In the genomic region with DNA sequence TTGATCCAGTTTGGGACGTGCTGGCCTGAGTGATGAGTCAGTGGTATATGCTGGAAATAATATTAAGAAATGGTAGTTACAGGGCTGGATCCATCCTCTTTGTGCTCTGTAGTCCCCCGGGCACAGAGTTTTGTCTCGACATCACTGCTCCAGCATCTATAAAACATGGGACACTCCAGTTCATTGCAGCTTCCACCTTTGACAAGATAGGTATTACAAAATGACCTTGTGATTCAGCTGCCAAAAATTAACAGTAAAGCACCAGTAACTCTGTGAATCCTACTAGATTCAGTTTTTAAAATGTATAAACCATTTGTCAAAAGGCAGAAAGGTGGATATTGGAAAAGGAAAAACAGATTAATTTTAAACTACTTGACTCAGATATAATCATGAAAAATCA, we compare ENCODE assay signal across 12 cellular contexts. TPM values are rescaled to one million over a fixed set of nuclear protein-coding genes. Genes with fewer than 3 reads are reported as not detected.
DNase-seq lines count a peak whose midpoint lies in the region; ATAC-seq lines count a peak whose summit lies in the region.
"Had no signal": no experiment of that assay in that cellular context is flagged by ENCODE, and none has a peak within 500 bp of the region (broad histone marks: within the 10 kb centered on the region; RNA-seq: fewer than 3 reads in every experiment).

No MANE protein-coding gene starts in this region.

- WGBS in neuronal stem cell (ENCODE audit: extremely low coverage in 2 of 2, insufficient read length in 2 of 2, insufficient replicate concordance in 1 of 2), 2 donors = no CpG with 5 or more reads among the region's 3 CpGs

- no peak overlapping the region for H3K14ac ChIP-seq in neuronal stem cell (ENCODE audit: low read length)

- no peak overlapping the region for H3K4me3 ChIP-seq in neuronal stem cell (ENCODE audit: low read length in 2 of 2)
- H3K4me3 ChIP-seq: uterus had no signal

- no peak for ATAC-seq in HG03280 (IDR thresholded peaks at IDR 0.05; ENCODE audit: unreplicated experiment)

- no peak overlapping the region for H2BK15ac ChIP-seq in neuronal stem cell (ENCODE audit: low read length)

- no peak overlapping the region for H3K27ac ChIP-seq in neuronal stem cell (replicated peaks; ENCODE audit: low read length)
- H3K27ac ChIP-seq: uterus had no signal

- DNase-seq in activated CD4-positive, alpha-beta T cell treated with anti-CD3 and anti-CD28 coated beads, Interleukin-2, amount 10 ng/mL, durations not matched to agents 24 days and 14 days = no peak
- DNase-seq in activated CD4-positive, alpha-beta T cell treated with anti-CD3 and anti-CD28 coated beads for 48 hours = no peak
- DNase-seq in M059J (ENCODE audit: low read depth) (peak; percentile 20), neuronal stem cell (ENCODE audit: low spot score) (no peak), DMS79 (lab: John Stamatoyannopoulos, UW) (no peak), RKO (ENCODE audit: low spot score) (no peak)
- DNase-seq in activated naive CD8-positive, alpha-beta T cell treated with anti-CD3 and anti-CD28 coated beads for 36 hours = no peak
- DNase-seq: uterus had no signal

- H3K4me2 ChIP-seq in neuronal stem cell (ENCODE audit: insufficient read depth, low read length, poor library complexity, severe bottlenecking) = no peak overlapping the region

- H3K27me3 Mint-ChIP-seq in activated CD4-positive, alpha-beta T cell treated with anti-CD3 and anti-CD28 coated beads, Interleukin-2, amount 10 ng/mL, durations not matched to agents 24 days and 14 days = peaks cover 2% of the 10 kb centered on the region
- peaks cover 3% of the 10 kb centered on the region for H3K27me3 Mint-ChIP-seq in activated naive CD8-positive, alpha-beta T cell treated with anti-CD3 and anti-CD28 coated beads for 36 hours

- H3K18ac ChIP-seq in neuronal stem cell (ENCODE audit: low read length) = no peak overlapping the region

- peak overlapping the region; percentile 65 for H3K4me3 Mint-ChIP-seq in activated CD4-positive, alpha-beta T cell treated with anti-CD3 and anti-CD28 coated beads, Interleukin-2, amount 10 ng/mL, durations not matched to agents 24 days and 14 days
- H3K4me3 Mint-ChIP-seq in activated naive CD8-positive, alpha-beta T cell treated with anti-CD3 and anti-CD28 coated beads for 36 hours = peak overlapping the region; percentile 53
- H3K4me3 Mint-ChIP-seq: endodermal cell had no signal

- H4K8ac ChIP-seq in neuronal stem cell (ENCODE audit: low read depth, low read length) = no peak overlapping the region

- H3K4me1 ChIP-seq in neuronal stem cell (ENCODE audit: control insufficient read depth in 2 of 2, insufficient read depth in 1 of 2, low read depth in 1 of 2, low read length in 2 of 2) = peaks cover 11 to 29% of the 10 kb centered on the region in 2 donors
- H3K4me1 ChIP-seq: uterus had no signal

- H4K91ac ChIP-seq in neuronal stem cell (ENCODE audit: low read depth, low read length, poor library complexity) = no peak overlapping the region

- H2BK120ac ChIP-seq in neuronal stem cell (ENCODE audit: low read depth, low read length) = no peak overlapping the region

- no peak overlapping the region for H3K23ac ChIP-seq in neuronal stem cell (ENCODE audit: low read depth, low read length, poor library complexity)

- H3K9me3 ChIP-seq in neuronal stem cell (replicated peaks in 1 of 2; ENCODE audit: control insufficient read depth in 2 of 2, insufficient read depth in 1 of 2, low read depth in 1 of 2, low read length in 2 of 2) = no peaks in the 10 kb centered on the region
- H3K9me3 ChIP-seq: left lung, uterus had no signal

- H2AFZ ChIP-seq in neuronal stem cell (ENCODE audit: low read length) = peak overlapping the region; percentile 6

- peak overlapping the region; percentile 84 for H3K27ac Mint-ChIP-seq in activated CD4-positive, alpha-beta T cell treated with anti-CD3 and anti-CD28 coated beads, Interleukin-2, amount 10 ng/mL, durations not matched to agents 24 days and 14 days
- H3K27ac Mint-ChIP-seq in activated naive CD8-positive, alpha-beta T cell treated with anti-CD3 and anti-CD28 coated beads for 36 hours = peak overlapping the region; percentile 99

- peaks cover 59% of the 10 kb centered on the region for H3K4me1 Mint-ChIP-seq in activated CD4-positive, alpha-beta T cell treated with anti-CD3 and anti-CD28 coated beads, Interleukin-2, amount 10 ng/mL, durations not matched to agents 24 days and 14 days
- H3K4me1 Mint-ChIP-seq in activated naive CD8-positive, alpha-beta T cell treated with anti-CD3 and anti-CD28 coated beads for 36 hours = peaks cover 52% of the 10 kb centered on the region

- no peak overlapping the region for H3K9ac ChIP-seq in neuronal stem cell (ENCODE audit: low read depth, low read length, poor library complexity)

- H2AK5ac ChIP-seq in neuronal stem cell (ENCODE audit: low read depth, low read length) = no peak overlapping the region

- H2BK5ac ChIP-seq in neuronal stem cell (ENCODE audit: low read length) = no peak overlapping the region

- intact Hi-C loops in activated CD4-positive, alpha-beta T cell treated with anti-CD3 and anti-CD28 coated beads, Interleukin-2, amount 10 ng/mL, durations not matched to agents 24 days and 14 days (cut with micrococcal nuclease) = loop anchor here (2.0 to 5.0 kb wide), 5 partner anchors 65 to 706 kb away; partner anchors contain the start of genes GPR137C, PTGER2 and TXNDC16

- no peak overlapping the region for H3K4ac ChIP-seq in neuronal stem cell (ENCODE audit: low read length)

- H3K36me3 Mint-ChIP-seq in activated CD4-positive, alpha-beta T cell treated with anti-CD3 and anti-CD28 coated beads, Interleukin-2, amount 10 ng/mL, durations not matched to agents 24 days and 14 days (ENCODE audit: low read depth) = peaks cover 22% of the 10 kb centered on the region
- peaks cover 36% of the 10 kb centered on the region for H3K36me3 Mint-ChIP-seq in activated naive CD8-positive, alpha-beta T cell treated with anti-CD3 and anti-CD28 coated beads for 36 hours

- no peaks in the 10 kb centered on the region for H3K27me3 ChIP-seq in neuronal stem cell (ENCODE audit: control insufficient read depth in 3 of 3, insufficient read depth in 3 of 3, low read depth in 1 of 3, low read length in 3 of 3)
- H3K27me3 ChIP-seq: left lung, uterus had no signal

- no peaks in the 10 kb centered on the region for H3K36me3 ChIP-seq in neuronal stem cell (replicated peaks in 1 of 2; ENCODE audit: control insufficient read depth in 2 of 2, insufficient read depth in 2 of 2, low read length in 2 of 2)
- H3K36me3 ChIP-seq: left lung, uterus had no signal

- peaks cover 28% of the 10 kb centered on the region for H3K9me3 Mint-ChIP-seq in activated CD4-positive, alpha-beta T cell treated with anti-CD3 and anti-CD28 coated beads, Interleukin-2, amount 10 ng/mL, durations not matched to agents 24 days and 14 days
- peaks cover 21% of the 10 kb centered on the region for H3K9me3 Mint-ChIP-seq in activated naive CD8-positive, alpha-beta T cell treated with anti-CD3 and anti-CD28 coated beads for 36 hours
- H3K9me3 Mint-ChIP-seq: endodermal cell had no signal

- H2BK12ac ChIP-seq in neuronal stem cell (ENCODE audit: low read length) = no peak overlapping the region

- H3K79me1 ChIP-seq in neuronal stem cell (ENCODE audit: low read depth, low read length) = no peaks in the 10 kb centered on the region

RNA-seq across cellular contexts. Expression of gene GNG2, which starts 14.6 kb away (rescaled TPM):
- total RNA-seq in activated CD4-positive, alpha-beta T cell treated with anti-CD3 and anti-CD28 coated beads, Interleukin-2, amount 10 ng/mL, durations not matched to agents 24 days and 14 days = 104 and 105 TPM in 2 replicates
- total RNA-seq in M059J (2014; rRNA removed; shearing (Covaris generic)) = 13.9 and 14.7 TPM in 2 replicates
- 100 to 1,000 TPM; 131 to 132 TPM for total RNA-seq in activated naive CD8-positive, alpha-beta T cell treated with anti-CD3 and anti-CD28 coated beads for 36 hours
- polyA plus RNA-seq in neuronal stem cell (2013, experiment 1 of 2) = 37.4 TPM
- polyA plus RNA-seq in neuronal stem cell (2013, experiment 2 of 2) = 39.0 TPM
- total RNA-seq: G401 had no signal
